ENCODE assay signal across 8 cellular contexts in the genomic region with DNA sequence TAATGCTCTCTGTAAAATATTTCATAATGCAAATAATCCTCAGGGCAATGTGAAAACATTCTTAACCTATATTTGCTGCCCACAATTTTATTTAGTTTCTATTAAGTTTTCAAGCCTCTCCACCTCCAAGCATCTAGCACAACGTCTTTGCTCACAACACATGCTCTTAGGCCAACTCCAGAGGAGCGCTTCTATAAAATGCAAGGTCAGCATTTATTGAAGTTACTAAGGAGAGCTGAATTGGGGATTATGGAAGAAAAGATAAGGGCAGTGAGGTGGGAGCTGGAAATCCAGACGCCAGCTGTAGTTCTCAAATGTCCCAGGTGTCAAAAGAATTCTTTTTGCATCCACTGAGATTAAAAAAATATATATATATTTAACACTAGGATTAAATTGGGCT. TPM values are rescaled to one million over a fixed set of nuclear protein-coding genes. Genes with fewer than 3 reads are reported as not detected.
DNase-seq lines count a peak whose midpoint lies in the region; ATAC-seq and TF ChIP-seq lines count a peak whose summit lies in the region.

No MANE protein-coding gene starts in this region.

- peaks cover 7% of the 10 kb centered on the region for H3K36me3 ChIP-seq in PC-9 (ENCODE audit: low read depth)
- H3K36me3 ChIP-seq in psoas muscle (ENCODE audit: insufficient read depth in 1 of 2, low read depth in 1 of 2) = no peaks in the 10 kb centered on the region

- DNase-seq in GM12865 (ENCODE audit: low read depth) = no peak
- DNase-seq in PC-9 = no peak
- no peak for DNase-seq in epithelial cell of esophagus (ENCODE audit: low read depth)
- DNase-seq in psoas muscle = no peak
- no peak for DNase-seq in hypothalamus (lab: John Stamatoyannopoulos, UW)
- no peak for DNase-seq in DMS114 treated with DMSO at 0.1 percent for 48 hours (lab: John Stamatoyannopoulos, UW; ENCODE audit: unreplicated experiment)
- DNase-seq in NCI-H146 (lab: John Stamatoyannopoulos, UW) = no peak

- H3K27ac ChIP-seq in PC-9 = no peak overlapping the region; the same call in 1 of the 2 replicates
- H3K27ac ChIP-seq in psoas muscle = no peak overlapping the region

- CTCF ChIA-PET in PC-9 (lab: Charles Lee) = interaction anchor here (0.6 kb wide), 1 partner anchor 98 kb away, joined by 3 read pairs; no protein-coding TSS in a partner anchor

- H3K27me3 ChIP-seq in PC-9 (ENCODE audit: insufficient read depth, low read depth) (no peaks in the 10 kb centered on the region), psoas muscle (ENCODE audit: insufficient read depth in 3 of 3, low read length in 2 of 3) (no peaks in the 10 kb centered on the region)

- BruUV-seq in PC-9 (replicated peaks; lab: Mats Ljungman, UMichigan) = no TSS peak

- POLR2A ChIA-PET in PC-9 (lab: Charles Lee; ENCODE audit: unreplicated experiment) = interaction anchor here (0.6 kb wide), 2 partner anchors 9 to 178 kb away, joined by 5 to 18 read pairs; no protein-coding TSS in a partner anchor

- H3K4me1 ChIP-seq in PC-9 (replicated peaks; ENCODE audit: insufficient read depth) (peaks cover 14% of the 10 kb centered on the region), psoas muscle (peaks cover 12% of the 10 kb centered on the region)

- ATAC-seq in psoas muscle = no peak
- no peak for ATAC-seq in HG03439 (IDR thresholded peaks at IDR 0.05; ENCODE audit: unreplicated experiment)

- H4K20me1 ChIP-seq in PC-9 (ENCODE audit: insufficient read depth) = no peaks in the 10 kb centered on the region

- peaks cover 7% of the 10 kb centered on the region for H3K9me3 ChIP-seq in PC-9 (ENCODE audit: insufficient read depth, low read depth)
- peaks cover 8% of the 10 kb centered on the region for H3K9me3 ChIP-seq in psoas muscle

- H3K79me2 ChIP-seq in PC-9 (ENCODE audit: low read depth) = peaks cover 49% of the 10 kb centered on the region

- TF ChIP-seq CTCF in GM12865 (IDR thresholded peaks at IDR 0.05; ENCODE audit: insufficient read depth, low read depth, low read length, missing control alignments) = no peak
- no peak for TF ChIP-seq CTCF in PC-9 (conservative IDR thresholded peaks at IDR 0.05)
- TF ChIP-seq CTCF in epithelial cell of esophagus (IDR thresholded peaks at IDR 0.05; ENCODE audit: insufficient read depth, low read depth, low read length, missing control alignments) = no peak
- TF ChIP-seq CTCF in psoas muscle (IDR thresholded peaks at IDR 0.05) = no peak

- H2AFZ ChIP-seq in PC-9 = peak overlapping the region; percentile 90

- WGBS in psoas muscle, 3 donors = 62 to 70% (median 63%) methylated on average over 3 of the region's 3 CpGs

- intact Hi-C loops in PC-9 (cut with micrococcal nuclease; ENCODE audit: unreplicated experiment) = no loop called here
- intact Hi-C loops in psoas muscle (cut with DNase I) = loop anchor here (5.0 kb wide), 1 partner anchor 144 kb away; a partner anchor contains a TSS

- H3K4me2 ChIP-seq in PC-9 = peak overlapping the region; percentile 95

- no peaks in the 10 kb centered on the region for H3K9me2 ChIP-seq in PC-9 (ENCODE audit: insufficient read depth)

- H3K4me3 ChIP-seq in GM12865 (ENCODE audit: low read depth, low read length) = peak overlapping the region; percentile 84
- H3K4me3 ChIP-seq in PC-9 = peak overlapping the region; percentile 98; the same call in 1 of the 2 replicates
- peak overlapping the region; percentile 99 for H3K4me3 ChIP-seq in epithelial cell of esophagus (ENCODE audit: low read length)
- peak overlapping the region; percentile 80 for H3K4me3 ChIP-seq in psoas muscle

- H3F3A ChIP-seq in PC-9 (ENCODE audit: insufficient read depth, low read depth) = no peaks in the 10 kb centered on the region; the same call in 1 of the 2 replicates

RNA-seq across cellular contexts. Expression of a gene that starts 1.0 kb away (rescaled TPM):
- total RNA-seq in PC-9 (2021) = 17.1 and 29.8 TPM in 2 replicates
- 10 to 100 TPM; 21.0 to 34.0 (median 27.6) TPM for total RNA-seq in psoas muscle
- polyA plus RNA-seq in psoas muscle = 10 to 100 TPM; 10.3 to 23.0 (median 19.9) TPM

RNA-seq across cellular contexts. Expression of a gene that starts 1.2 kb away (rescaled TPM):
- total RNA-seq in PC-9 (2021) = 22.2 and 23.3 TPM in 2 replicates
- 10 to 100 TPM; 11.3 to 16.1 (median 12.8) TPM for total RNA-seq in psoas muscle
- polyA plus RNA-seq in psoas muscle = 10 to 100 TPM in 1 of 3 donors, 1 to 10 TPM in 2; 5.0 to 19.8 (median 7.9) TPM

RNA-seq across cellular contexts. Expression of a gene that starts 59.3 kb away (rescaled TPM):
- total RNA-seq in PC-9 (2021) (0.65 and 0.85 TPM in 2 replicates), psoas muscle (under 1 TPM in 2 of 4 donors, not detected in 2; 0.40 to 0.46 TPM)
- under 1 TPM; 0.09 to 0.46 (median 0.13) TPM for polyA plus RNA-seq in psoas muscle
